ENCODE assay signal across 8 cellular contexts in the genomic region with DNA sequence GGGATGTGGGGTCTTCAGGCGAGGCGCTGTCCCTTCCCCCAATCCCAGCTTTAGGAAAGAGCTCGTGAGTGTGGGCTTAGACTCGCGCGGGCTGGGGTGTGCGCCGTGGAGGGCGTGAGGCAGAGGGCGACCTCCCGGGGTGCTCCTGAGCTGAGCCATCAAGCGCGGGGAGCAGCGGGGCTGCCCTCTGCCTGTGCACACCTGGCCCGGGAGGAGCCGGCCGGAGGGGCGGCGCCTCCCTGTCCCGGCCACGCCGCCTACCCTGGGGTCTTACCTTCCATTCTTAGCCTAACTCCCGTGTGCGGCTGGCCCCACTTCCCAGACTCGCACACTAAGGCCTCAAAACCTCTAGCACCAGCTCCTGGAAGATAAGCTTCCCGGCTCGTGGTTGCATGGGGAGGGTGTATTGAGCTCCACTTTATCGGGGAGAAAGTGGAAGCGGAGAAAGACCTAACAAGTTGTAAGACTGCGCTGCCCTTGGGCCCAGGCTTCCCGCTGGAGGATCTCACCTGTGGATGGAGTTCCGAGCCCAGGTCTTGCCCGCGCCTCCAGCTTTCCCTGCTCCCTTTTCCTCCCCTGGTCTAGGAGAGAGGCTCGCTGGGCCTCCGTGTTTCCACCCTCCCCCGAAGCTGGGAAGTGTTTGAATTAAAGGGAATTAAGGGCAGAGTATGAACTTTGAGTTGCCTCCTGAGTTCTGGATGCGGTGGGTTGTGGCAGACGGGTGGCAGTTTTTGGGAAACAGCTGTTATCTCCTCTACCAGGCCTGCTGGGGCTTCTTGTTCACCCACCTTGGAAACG. TPM values are rescaled to one million over a fixed set of nuclear protein-coding genes. Genes with fewer than 3 reads are reported as not detected.
DNase-seq lines count a peak whose midpoint lies in the region; ATAC-seq and TF ChIP-seq lines count a peak whose summit lies in the region.

No MANE protein-coding gene starts in this region.

- H3K4ac ChIP-seq in mesenchymal stem cell (ENCODE audit: low read depth in 1 of 2, low read length in 2 of 2) = peak overlapping the region; percentile 15 to 20

- peak; percentile 42 for ATAC-seq in body of pancreas
- ATAC-seq in HG03280 (IDR thresholded peaks at IDR 0.05; ENCODE audit: unreplicated experiment) = no peak
- ATAC-seq in HG02642 (IDR thresholded peaks at IDR 0.05; ENCODE audit: poor library complexity, unreplicated experiment) = no peak

- H2BK120ac ChIP-seq in mesenchymal stem cell (ENCODE audit: low read depth, low read length) = no peak overlapping the region

- peak in 2 of 3 donors; percentile 16 to 21 for TF ChIP-seq POLR2A in body of pancreas (IDR thresholded peaks at IDR 0.05)

- H3K27ac ChIP-seq in CD8-positive, alpha-beta memory T cell (ENCODE audit: low read depth, low read length) = peak overlapping the region; percentile 76
- H3K27ac ChIP-seq in body of pancreas = peak overlapping the region in 3 of 4 donors; percentile 45 to 66 (median 66)
- H3K27ac ChIP-seq in mesenchymal stem cell (ENCODE audit: low read length, poor library complexity, severe bottlenecking) = no peak overlapping the region

- peak overlapping the region; percentile 9 to 20 for H3K23ac ChIP-seq in mesenchymal stem cell (ENCODE audit: low read length in 2 of 2)

- DNase-seq in CD8-positive, alpha-beta memory T cell = no peak
- no peak for DNase-seq in Jurkat, Clone E6-1 (ENCODE audit: low read depth, low spot score)
- DNase-seq in body of pancreas (peak; percentile 28 to 64 (median 44)), mesenchymal stem cell (no peak), SIG-M5 treated with dmso at 0.1 percent for 504 hours (lab: John Stamatoyannopoulos, UW; ENCODE audit: unreplicated experiment) (no peak), superior temporal gyrus (ENCODE audit: extremely low spot score) (no peak)

- H3K14ac ChIP-seq in mesenchymal stem cell (ENCODE audit: low read length in 2 of 2) = no peak overlapping the region

- H3K4me3 ChIP-seq in CD8-positive, alpha-beta memory T cell (ENCODE audit: low read length) = peak overlapping the region; percentile 63
- peak overlapping the region; percentile 57 for H3K4me3 ChIP-seq in Jurkat, Clone E6-1 (ENCODE audit: low read length)
- peak overlapping the region; percentile 49 to 67 for H3K4me3 ChIP-seq in body of pancreas
- peak overlapping the region; percentile 77 to 95 for H3K4me3 ChIP-seq in mesenchymal stem cell (ENCODE audit: insufficient read depth in 1 of 2, low read depth in 1 of 2, low read length in 2 of 2)

- H3K9me3 ChIP-seq in CD8-positive, alpha-beta memory T cell (ENCODE audit: low read length) = no peaks in the 10 kb centered on the region
- no peaks in the 10 kb centered on the region for H3K9me3 ChIP-seq in body of pancreas
- no peaks in the 10 kb centered on the region for H3K9me3 ChIP-seq in mesenchymal stem cell (ENCODE audit: control insufficient read depth, low read length)

- H3K36me3 Mint-ChIP-seq in CD8-positive, alpha-beta memory T cell = peaks cover 0 to 1% (median 0%) of the 10 kb centered on the region in 3 donors

- WGBS in body of pancreas, 2 donors = 7 to 15% methylated on average over 26 to 40 of the region's 40 CpGs
- 7% methylated on average over 25 of the region's 40 CpGs for WGBS in mesenchymal stem cell

- TF ChIP-seq CTCF in body of pancreas (IDR thresholded peaks at IDR 0.05) = no peak

- intact Hi-C loops in body of pancreas (cut with DNase I) = no loop called here

- H3K18ac ChIP-seq in mesenchymal stem cell (ENCODE audit: low read depth in 1 of 2, low read length in 2 of 2) = peak overlapping the region in 1 of 2 experiments; percentile 16

- H2AK5ac ChIP-seq in mesenchymal stem cell (ENCODE audit: low read length, severe bottlenecking) = peak overlapping the region; percentile 43

- POLR2A ChIA-PET in CD8-positive, alpha-beta memory T cell (lab: Charles Lee) = interaction anchor here (2.2 kb wide), 1 partner anchor 21 kb away, joined by 9 read pairs; the partner anchor contains the start of gene COMMD7

- H3K27ac Mint-ChIP-seq in CD8-positive, alpha-beta memory T cell = peak overlapping the region in 3 of 8 donors; percentile 17 to 38 (median 33)

- H3K27me3 ChIP-seq in CD8-positive, alpha-beta memory T cell (ENCODE audit: insufficient read depth, low read length, poor library complexity, severe bottlenecking) = no peaks in the 10 kb centered on the region
- H3K27me3 ChIP-seq in body of pancreas (no peaks in the 10 kb centered on the region), mesenchymal stem cell (ENCODE audit: control insufficient read depth in 1 of 2, insufficient read depth in 1 of 2, low read length in 2 of 2) (no peaks in the 10 kb centered on the region)

- H4K8ac ChIP-seq in mesenchymal stem cell (ENCODE audit: low read length) = peak overlapping the region; percentile 21

- peaks cover 0 to 3% of the 10 kb centered on the region in 2 donors for H3K27me3 Mint-ChIP-seq in CD8-positive, alpha-beta memory T cell

- peaks cover 9 to 14% (median 12%) of the 10 kb centered on the region in 3 donors for H3K4me1 Mint-ChIP-seq in CD8-positive, alpha-beta memory T cell

- CTCF ChIA-PET in CD8-positive, alpha-beta memory T cell (lab: Charles Lee) = interaction anchor here (1.1 to 3.3 kb wide), 6 partner anchors 9 to 89 kb away, joined by 4 to 21 read pairs (median 5); partner anchors contain the start of gene C20orf203

- H3K4me2 ChIP-seq in mesenchymal stem cell (ENCODE audit: low read length, poor library complexity, severe bottlenecking) = peak overlapping the region; percentile 88

- no peak overlapping the region for H2AFZ ChIP-seq in mesenchymal stem cell (ENCODE audit: low read depth, low read length)

- H4K91ac ChIP-seq in mesenchymal stem cell (ENCODE audit: low read length) = no peak overlapping the region

- H3K4me1 ChIP-seq in CD8-positive, alpha-beta memory T cell (ENCODE audit: insufficient read depth, low read length) = peaks cover 12% of the 10 kb centered on the region
- peaks cover 45% of the 10 kb centered on the region for H3K4me1 ChIP-seq in body of pancreas
- peaks cover 20% of the 10 kb centered on the region for H3K4me1 ChIP-seq in mesenchymal stem cell (ENCODE audit: control insufficient read depth, insufficient read depth, low read depth, low read length)

- peaks cover 21% of the 10 kb centered on the region for H3K79me1 ChIP-seq in mesenchymal stem cell (replicated peaks; ENCODE audit: low read length, poor library complexity, severe bottlenecking)

- peak overlapping the region; percentile 90 for H3K9ac ChIP-seq in mesenchymal stem cell (ENCODE audit: low read length)

- H3K36me3 ChIP-seq in CD8-positive, alpha-beta memory T cell (ENCODE audit: insufficient read depth, low read length) = no peaks in the 10 kb centered on the region
- H3K36me3 ChIP-seq in body of pancreas (replicated peaks in 1 of 2; ENCODE audit: insufficient read depth in 1 of 2, low read depth in 2 of 2) = no peaks in the 10 kb centered on the region
- H3K36me3 ChIP-seq in mesenchymal stem cell (ENCODE audit: control insufficient read depth in 1 of 2, insufficient read depth in 2 of 2, low read depth in 1 of 2, low read length in 2 of 2) = no peaks in the 10 kb centered on the region

- no peak overlapping the region for H2BK12ac ChIP-seq in mesenchymal stem cell (ENCODE audit: low read length in 2 of 2)

- H2BK15ac ChIP-seq in mesenchymal stem cell (ENCODE audit: low read depth, poor library complexity, severe bottlenecking) = no peak overlapping the region

- peak overlapping the region; percentile 78 to 94 (median 86) for H3K4me3 Mint-ChIP-seq in CD8-positive, alpha-beta memory T cell

- H2BK5ac ChIP-seq in mesenchymal stem cell (ENCODE audit: low read depth, low read length, poor library complexity, severe bottlenecking) = no peak overlapping the region

- H3K9me3 Mint-ChIP-seq in CD8-positive, alpha-beta memory T cell = no peaks in the 10 kb centered on the region

RNA-seq across cellular contexts. Expression of gene DNMT3B, which starts 1.2 kb away (rescaled TPM):
- total RNA-seq in CD8-positive, alpha-beta memory T cell = 1 to 10 TPM in 1 of 2 experiments, under 1 TPM in 1; 1.00 to 1.4 TPM
- polyA plus RNA-seq in CD8-positive, alpha-beta memory T cell = 0.22 TPM
- polyA plus RNA-seq in Jurkat, Clone E6-1 (2012; ENCODE audit: insufficient read depth, insufficient read length) = 11.3 TPM
- 1 to 10 TPM; 6.3 to 6.5 TPM for total RNA-seq in body of pancreas
- 3.1 TPM for polyA plus RNA-seq in mesenchymal stem cell (2013, experiment 1 of 2)
- 2.9 TPM for polyA plus RNA-seq in mesenchymal stem cell (2013, experiment 2 of 2)

RNA-seq across cellular contexts. Expression of gene COMMD7, which starts 20.1 kb away (rescaled TPM):
- 10 to 100 TPM; 33.8 to 35.6 TPM for total RNA-seq in CD8-positive, alpha-beta memory T cell
- 105 TPM for polyA plus RNA-seq in CD8-positive, alpha-beta memory T cell
- polyA plus RNA-seq in Jurkat, Clone E6-1 (2012; ENCODE audit: insufficient read depth, insufficient read length) = 41.9 TPM
- 10 to 100 TPM in 1 of 2 donors, 1 to 10 TPM in 1; 6.6 to 18.7 TPM for total RNA-seq in body of pancreas
- 75.5 TPM for polyA plus RNA-seq in mesenchymal stem cell (2013, experiment 1 of 2)
- polyA plus RNA-seq in mesenchymal stem cell (2013, experiment 2 of 2) = 79.7 TPM

RNA-seq across cellular contexts. Expression of gene MAPRE1, which starts 56.4 kb away (rescaled TPM):
- total RNA-seq in CD8-positive, alpha-beta memory T cell = 100 to 1,000 TPM; 154 to 159 TPM
- polyA plus RNA-seq in CD8-positive, alpha-beta memory T cell = 96.3 TPM
- polyA plus RNA-seq in Jurkat, Clone E6-1 (2012; ENCODE audit: insufficient read depth, insufficient read length) = 168 TPM
- 10 to 100 TPM; 32.4 to 37.6 TPM for total RNA-seq in body of pancreas
- polyA plus RNA-seq in mesenchymal stem cell (2013, experiment 1 of 2) = 75.9 TPM
- polyA plus RNA-seq in mesenchymal stem cell (2013, experiment 2 of 2) = 76.3 TPM

Comparison
In these comparisons a context has a peak if more than half of its experiments do, and no peak if none do; other contexts are left out.
1. DNase-seq: peak in body of pancreas (4 of 4); none in CD8-positive, alpha-beta memory T cell (0 of 5), Jurkat, Clone E6-1 (single experiment), mesenchymal stem cell (single experiment), SIG-M5 treated with dmso at 0.1 percent for 504 hours (single experiment) and superior temporal gyrus (single experiment).
2. RNA of gene MAPRE1, which starts 56.4 kb away (total RNA-seq): 154 to 159 TPM in CD8-positive, alpha-beta memory T cell; 32.4 to 37.6 TPM in body of pancreas; every median in the first group is over 4 times any median in the second.
3. Peak in every context shown above with its lines, with median percentiles within 50 percentile points of each other: H3K4me3 ChIP-seq.